ENCODE assay signal across 20 cellular contexts in the genomic region with DNA sequence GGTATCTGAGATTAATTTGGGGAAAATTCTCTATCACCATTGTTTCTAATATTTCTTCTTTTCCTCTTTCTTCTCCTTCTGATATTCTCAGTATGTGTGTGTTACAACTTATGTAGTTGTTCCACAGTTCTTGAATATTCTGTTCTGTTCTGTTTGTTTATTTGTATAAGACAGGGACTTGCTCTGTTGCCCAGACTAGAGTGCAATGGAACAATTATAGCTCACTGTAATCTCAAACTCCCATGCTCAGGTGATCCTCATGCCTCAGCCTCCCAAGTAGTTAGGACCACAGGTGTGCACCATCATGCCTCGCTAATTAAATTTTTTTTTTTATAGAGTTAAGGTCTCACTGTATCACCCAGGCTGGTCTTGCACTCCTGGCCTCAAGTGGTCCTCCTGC.
"Had no signal": no experiment of that assay in that cellular context is flagged by ENCODE, and none has a peak within 500 bp of the region (broad histone marks: within the 10 kb centered on the region; RNA-seq: fewer than 3 reads in every experiment).

No MANE protein-coding gene starts in this region.

- H3K27ac Mint-ChIP-seq: activated CD4-positive, alpha-beta T cell treated with anti-CD3 and anti-CD28 coated beads, Interleukin-2, amount 10 ng/mL, durations not matched to agents 7 days and 5 days; activated CD8-positive, alpha-beta T cell treated with anti-CD3 and anti-CD28 coated beads, Interleukin-2, amount 10 ng/mL, durations not matched to agents 7 days and 5 days; activated naive CD4-positive, alpha-beta T cell treated with anti-CD3 and anti-CD28 coated beads, Interleukin-2, amount 10 ng/mL, durations not matched to agents 7 days and 5 days; activated naive CD8-positive, alpha-beta T cell treated with anti-CD3 and anti-CD28 coated beads, Interleukin-2, amount 50 U/mL, for 24 hours; dendritic cell treated with granulocyte-macrophage colony-stimulating factor and Interleukin-4, amounts not matched to agents 40 ng/mL and 50 ng/mL, for 4 days; natural killer cell treated with Interleukin-12 subunit alpha and Interleukin-12 subunit beta and Interleukin-15 and Interleukin-18, amount 100 ng/mL, for 72 hours had no signal

- DNase-seq: activated CD4-positive, alpha-beta T cell treated with anti-CD3 and anti-CD28 coated beads, Interleukin-2, amount 10 ng/mL, durations not matched to agents 7 days and 5 days; activated CD8-positive, alpha-beta T cell treated with anti-CD3 and anti-CD28 coated beads, Interleukin-2, amount 10 ng/mL, durations not matched to agents 7 days and 5 days; activated naive CD4-positive, alpha-beta T cell treated with anti-CD3 and anti-CD28 coated beads, Interleukin-2, amount 10 ng/mL, durations not matched to agents 7 days and 5 days; activated naive CD8-positive, alpha-beta T cell treated with anti-CD3 and anti-CD28 coated beads, Interleukin-2, amount 50 U/mL, for 24 hours; activated T-cell treated with anti-CD3 and anti-CD28 coated beads, Interleukin-2, amount 50 U/mL, for 4 hours; aorta; cerebellar nuclear complex; effector CD8-positive, alpha-beta T cell; foreskin melanocyte; hypothalamus; lower lobe of right lung; posterior cingulate gyrus; stimulated activated CD4-positive, alpha-beta T cell treated with anti-CD3 and anti-CD28 coated beads, Interleukin-2, amount 100 ng/mL, for 24 hours; stimulated activated naive CD4-positive, alpha-beta T cell treated with Interleukin-2 at 50 U/mL for 16 hours; tibial artery had no signal

- H3K36me3 ChIP-seq: lower lobe of right lung, tibial artery had no signal

- H3K36me3 Mint-ChIP-seq: activated naive CD4-positive, alpha-beta T cell treated with anti-CD3 and anti-CD28 coated beads, Interleukin-2, amount 10 ng/mL, durations not matched to agents 7 days and 5 days; natural killer cell treated with Interleukin-12 subunit alpha and Interleukin-12 subunit beta and Interleukin-15 and Interleukin-18, amount 100 ng/mL, for 72 hours had no signal

- H3K4me3 ChIP-seq: lower lobe of right lung, tibial artery had no signal

- FAIRE-seq: bronchial epithelial cell, urothelium cell line had no signal

- ATAC-seq: activated CD8-positive, alpha-beta T cell treated with anti-CD3 and anti-CD28 coated beads, Interleukin-2, amount 10 ng/mL, durations not matched to agents 7 days and 5 days; activated naive CD8-positive, alpha-beta T cell treated with anti-CD3 and anti-CD28 coated beads, Interleukin-2, amount 50 U/mL, for 24 hours; activated T-cell treated with anti-CD3 and anti-CD28 coated beads, Interleukin-2, amount 50 U/mL, for 4 hours; esophagus mucosa; natural killer cell treated with Interleukin-12 subunit alpha and Interleukin-12 subunit beta and Interleukin-15 and Interleukin-18, amount 100 ng/mL, for 72 hours had no signal

- H3K4me1 Mint-ChIP-seq: activated CD4-positive, alpha-beta T cell treated with anti-CD3 and anti-CD28 coated beads, Interleukin-2, amount 10 ng/mL, durations not matched to agents 7 days and 5 days; activated naive CD4-positive, alpha-beta T cell treated with anti-CD3 and anti-CD28 coated beads, Interleukin-2, amount 10 ng/mL, durations not matched to agents 7 days and 5 days; activated naive CD8-positive, alpha-beta T cell treated with anti-CD3 and anti-CD28 coated beads, Interleukin-2, amount 50 U/mL, for 24 hours had no signal

- H3K4me3 Mint-ChIP-seq: activated CD4-positive, alpha-beta T cell treated with anti-CD3 and anti-CD28 coated beads, Interleukin-2, amount 10 ng/mL, durations not matched to agents 7 days and 5 days; activated CD8-positive, alpha-beta T cell treated with anti-CD3 and anti-CD28 coated beads, Interleukin-2, amount 10 ng/mL, durations not matched to agents 7 days and 5 days; activated naive CD4-positive, alpha-beta T cell treated with anti-CD3 and anti-CD28 coated beads, Interleukin-2, amount 10 ng/mL, durations not matched to agents 7 days and 5 days; activated naive CD8-positive, alpha-beta T cell treated with anti-CD3 and anti-CD28 coated beads, Interleukin-2, amount 50 U/mL, for 24 hours; activated T-cell treated with anti-CD3 and anti-CD28 coated beads, Interleukin-2, amount 50 U/mL, for 4 hours; dendritic cell treated with granulocyte-macrophage colony-stimulating factor and Interleukin-4, amounts not matched to agents 40 ng/mL and 50 ng/mL, for 4 days; natural killer cell treated with Interleukin-12 subunit alpha and Interleukin-12 subunit beta and Interleukin-15 and Interleukin-18, amount 100 ng/mL, for 72 hours had no signal

- H3K9me3 Mint-ChIP-seq: activated CD4-positive, alpha-beta T cell treated with anti-CD3 and anti-CD28 coated beads, Interleukin-2, amount 10 ng/mL, durations not matched to agents 7 days and 5 days; activated naive CD4-positive, alpha-beta T cell treated with anti-CD3 and anti-CD28 coated beads, Interleukin-2, amount 10 ng/mL, durations not matched to agents 7 days and 5 days; activated naive CD8-positive, alpha-beta T cell treated with anti-CD3 and anti-CD28 coated beads, Interleukin-2, amount 50 U/mL, for 24 hours; dendritic cell treated with granulocyte-macrophage colony-stimulating factor and Interleukin-4, amounts not matched to agents 40 ng/mL and 50 ng/mL, for 4 days; natural killer cell treated with Interleukin-12 subunit alpha and Interleukin-12 subunit beta and Interleukin-15 and Interleukin-18, amount 100 ng/mL, for 72 hours had no signal

- H3K27me3 ChIP-seq: tibial artery had no signal

- H3K9me3 ChIP-seq: lower lobe of right lung, tibial artery had no signal
